In genomic region chr11:73307323-73308002, GRCh38 we compare ENCODE assay signal across 1 cellular context.
TF ChIP-seq lines count a peak whose summit lies in the region.

No MANE protein-coding gene starts in this region.

TF ChIP-seq in HepG2, 621 proteins besides CTCF, POLR2A, EP300 and RAD21 (continued from another document and continues in another):
- TF ChIP-seq, protein P1, sequence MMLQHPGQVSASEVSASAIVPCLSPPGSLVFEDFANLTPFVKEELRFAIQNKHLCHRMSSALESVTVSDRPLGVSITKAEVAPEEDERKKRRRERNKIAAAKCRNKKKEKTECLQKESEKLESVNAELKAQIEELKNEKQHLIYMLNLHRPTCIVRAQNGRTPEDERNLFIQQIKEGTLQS (CRISPR knock-in tag; IDR thresholded peaks at IDR 0.05): no peak
- no peak for TF ChIP-seq ZNF260 (CRISPR knock-in tag; IDR thresholded peaks at IDR 0.05; ENCODE audit: borderline replicate concordance, low read depth)
- peak in 1 of 2 experiments; percentile 72; a peak in 2 of 4 replicates for TF ChIP-seq KLF16 (CRISPR knock-in tag; IDR thresholded peaks at IDR 0.05)
- TF ChIP-seq HMG20A (CRISPR knock-in tag; IDR thresholded peaks at IDR 0.05; ENCODE audit: borderline replicate concordance): no peak
- no peak; the same call in none of the 2 replicates for TF ChIP-seq RXRB (CRISPR knock-in tag; IDR thresholded peaks at IDR 0.05; ENCODE audit: borderline replicate concordance)
- no peak for TF ChIP-seq RNF2 (conservative IDR thresholded peaks at IDR 0.05; ENCODE audit: low read depth)
- TF ChIP-seq REST (IDR thresholded peaks at IDR 0.05; ENCODE audit: borderline replicate concordance in 1 of 2, low read depth in 1 of 2, low read length in 2 of 2): 0 out of 4 replicates have a peak, but pooled peaks of 1 of the 2 experiments have one; percentile 15
- TF ChIP-seq ELF1 (CRISPR knock-in tag; IDR thresholded peaks at IDR 0.05): no peak
- TF ChIP-seq KDM1A (CRISPR knock-in tag; IDR thresholded peaks at IDR 0.05): no peak
- no peak for TF ChIP-seq NFIC (IDR thresholded peaks at IDR 0.05; ENCODE audit: low read length)
- TF ChIP-seq TEAD2 (CRISPR knock-in tag; IDR thresholded peaks at IDR 0.05): no peak
- TF ChIP-seq ZNF580 (CRISPR knock-in tag; IDR thresholded peaks at IDR 0.05; ENCODE audit: borderline replicate concordance, low read depth): peak; percentile 76; the same call in 1 of the 2 replicates
- peak; percentile 32; the same call in 1 of the 2 replicates for TF ChIP-seq ZBTB7A (CRISPR knock-in tag; IDR thresholded peaks at IDR 0.05)
- no peak for TF ChIP-seq SMARCC2 (IDR thresholded peaks at IDR 0.05)
- TF ChIP-seq ZBTB8A (CRISPR knock-in tag; IDR thresholded peaks at IDR 0.05; ENCODE audit: borderline replicate concordance, low read depth): no peak
- peak; percentile 72; the same call in 1 of the 2 replicates for TF ChIP-seq SP5 (CRISPR knock-in tag; IDR thresholded peaks at IDR 0.05; ENCODE audit: borderline replicate concordance, low read depth)
- TF ChIP-seq IRF9 (CRISPR knock-in tag; IDR thresholded peaks at IDR 0.05; ENCODE audit: borderline replicate concordance): no peak
- TF ChIP-seq, protein P2, sequence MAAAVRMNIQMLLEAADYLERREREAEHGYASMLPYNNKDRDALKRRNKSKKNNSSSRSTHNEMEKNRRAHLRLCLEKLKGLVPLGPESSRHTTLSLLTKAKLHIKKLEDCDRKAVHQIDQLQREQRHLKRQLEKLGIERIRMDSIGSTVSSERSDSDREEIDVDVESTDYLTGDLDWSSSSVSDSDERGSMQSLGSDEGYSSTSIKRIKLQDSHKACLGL (CRISPR knock-in tag; IDR thresholded peaks at IDR 0.05): peak; percentile 85
- TF ChIP-seq ZNF652 (CRISPR knock-in tag; IDR thresholded peaks at IDR 0.05; ENCODE audit: borderline replicate concordance, low read depth): no peak
- no peak for TF ChIP-seq IKZF1 (IDR thresholded peaks at IDR 0.05)
- TF ChIP-seq ARNT (IDR thresholded peaks at IDR 0.05): no peak
- no peak for TF ChIP-seq ZNF143 (CRISPR knock-in tag; IDR thresholded peaks at IDR 0.05)
- TF ChIP-seq LBX2 (CRISPR knock-in tag; IDR thresholded peaks at IDR 0.05; ENCODE audit: borderline replicate concordance): no peak
- peak; percentile 68; the same call in 1 of the 2 replicates for TF ChIP-seq ZKSCAN8 (CRISPR knock-in tag; IDR thresholded peaks at IDR 0.05; ENCODE audit: borderline replicate concordance)
- TF ChIP-seq MXI1 (IDR thresholded peaks at IDR 0.05; ENCODE audit: borderline replicate concordance, low read depth, low read length): peak; percentile 78; the same call in 2 of the 3 replicates
- no peak for TF ChIP-seq ZNF253 (CRISPR knock-in tag; IDR thresholded peaks at IDR 0.05; ENCODE audit: borderline replicate concordance)
- peak; percentile 60 for TF ChIP-seq MTA1 (CRISPR knock-in tag; IDR thresholded peaks at IDR 0.05; ENCODE audit: borderline replicate concordance)
- TF ChIP-seq THAP7 (CRISPR knock-in tag; IDR thresholded peaks at IDR 0.05): no peak
- TF ChIP-seq ARNTL (CRISPR knock-in tag; IDR thresholded peaks at IDR 0.05): peak; percentile 38; the same call in 1 of the 2 replicates
- TF ChIP-seq CBFB (CRISPR knock-in tag; IDR thresholded peaks at IDR 0.05): 0 out of 2 replicates have a peak, but pooled peaks have one; percentile 13
- peak; percentile 41; the same call in 1 of the 2 replicates for TF ChIP-seq ZNF317 (CRISPR knock-in tag; IDR thresholded peaks at IDR 0.05)
- no peak for TF ChIP-seq CERS6 (CRISPR knock-in tag; IDR thresholded peaks at IDR 0.05)
- peak; percentile 65; the same call in 1 of the 2 replicates for TF ChIP-seq UBTF (CRISPR knock-in tag; IDR thresholded peaks at IDR 0.05)
- TF ChIP-seq GPBP1L1 (CRISPR knock-in tag; IDR thresholded peaks at IDR 0.05): no peak
- TF ChIP-seq YEATS4 (CRISPR knock-in tag; IDR thresholded peaks at IDR 0.05; ENCODE audit: borderline replicate concordance): peak; percentile 53; the same call in 1 of the 2 replicates
- TF ChIP-seq ZNF557 (CRISPR knock-in tag; IDR thresholded peaks at IDR 0.05): 0 out of 2 replicates have a peak, but pooled peaks have one; percentile 40
- peak; percentile 46; the same call in 1 of the 2 replicates for TF ChIP-seq ZFX (CRISPR knock-in tag; IDR thresholded peaks at IDR 0.05; ENCODE audit: low read depth)
- peak; percentile 71; the same call in 1 of the 2 replicates for TF ChIP-seq ZSCAN29 (CRISPR knock-in tag; conservative IDR thresholded peaks at IDR 0.05)
- no peak for TF ChIP-seq BCL6 (CRISPR knock-in tag; IDR thresholded peaks at IDR 0.05)
- TF ChIP-seq ZNF614 (CRISPR knock-in tag; IDR thresholded peaks at IDR 0.05; ENCODE audit: borderline replicate concordance): peak; percentile 51; the same call in 1 of the 2 replicates
- TF ChIP-seq CBX5 (CRISPR knock-in tag; IDR thresholded peaks at IDR 0.05; ENCODE audit: borderline replicate concordance): peak; percentile 66; the same call in 1 of the 2 replicates
- no peak for TF ChIP-seq ELF4 (CRISPR knock-in tag; IDR thresholded peaks at IDR 0.05; ENCODE audit: borderline replicate concordance)
- no peak; the same call in 1 of the 2 replicates for TF ChIP-seq MXD4 (CRISPR knock-in tag; IDR thresholded peaks at IDR 0.05)
- TF ChIP-seq ZNF780A (CRISPR knock-in tag; IDR thresholded peaks at IDR 0.05): peak; percentile 71; the same call in 1 of the 2 replicates
- no peak for TF ChIP-seq ZNF678 (CRISPR knock-in tag; IDR thresholded peaks at IDR 0.05)
- TF ChIP-seq ETV5 (CRISPR knock-in tag; IDR thresholded peaks at IDR 0.05; ENCODE audit: borderline replicate concordance): no peak
- TF ChIP-seq ZBTB2 (CRISPR knock-in tag; IDR thresholded peaks at IDR 0.05; ENCODE audit: low read depth): peak; percentile 51; the same call in 1 of the 2 replicates
- TF ChIP-seq, protein P3, sequence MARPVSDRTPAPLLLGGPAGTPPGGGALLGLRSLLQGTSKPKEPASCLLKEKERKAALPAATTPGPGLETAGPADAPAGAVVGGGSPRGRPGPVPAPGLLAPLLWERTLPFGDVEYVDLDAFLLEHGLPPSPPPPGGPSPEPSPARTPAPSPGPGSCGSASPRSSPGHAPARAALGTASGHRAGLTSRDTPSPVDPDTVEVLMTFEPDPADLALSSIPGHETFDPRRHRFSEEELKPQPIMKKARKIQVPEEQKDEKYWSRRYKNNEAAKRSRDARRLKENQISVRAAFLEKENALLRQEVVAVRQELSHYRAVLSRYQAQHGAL (CRISPR knock-in tag; IDR thresholded peaks at IDR 0.05; ENCODE audit: not compliant biosample characterization): no peak
- no peak for TF ChIP-seq HNRNPH1 (optimal IDR thresholded peaks at IDR 0.05; ENCODE audit: low read depth, low read length)
- TF ChIP-seq NR3C1 (CRISPR knock-in tag; IDR thresholded peaks at IDR 0.05): no peak
- TF ChIP-seq, protein P4, sequence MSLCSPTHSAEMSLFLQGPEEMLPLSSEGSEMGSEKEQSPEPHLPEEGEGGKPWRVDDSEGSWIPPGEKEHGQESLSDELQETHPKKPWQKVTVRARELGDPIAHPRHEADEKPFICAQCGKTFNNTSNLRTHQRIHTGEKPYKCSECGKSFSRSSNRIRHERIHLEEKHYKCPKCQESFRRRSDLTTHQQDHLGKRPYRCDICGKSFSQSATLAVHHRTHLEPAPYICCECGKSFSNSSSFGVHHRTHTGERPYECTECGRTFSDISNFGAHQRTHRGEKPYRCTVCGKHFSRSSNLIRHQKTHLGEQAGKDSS (CRISPR knock-in tag; IDR thresholded peaks at IDR 0.05; ENCODE audit: borderline replicate concordance, low read depth): peak; percentile 94
